18 cellular contexts compared by ENCODE assay signal in the genomic region with DNA sequence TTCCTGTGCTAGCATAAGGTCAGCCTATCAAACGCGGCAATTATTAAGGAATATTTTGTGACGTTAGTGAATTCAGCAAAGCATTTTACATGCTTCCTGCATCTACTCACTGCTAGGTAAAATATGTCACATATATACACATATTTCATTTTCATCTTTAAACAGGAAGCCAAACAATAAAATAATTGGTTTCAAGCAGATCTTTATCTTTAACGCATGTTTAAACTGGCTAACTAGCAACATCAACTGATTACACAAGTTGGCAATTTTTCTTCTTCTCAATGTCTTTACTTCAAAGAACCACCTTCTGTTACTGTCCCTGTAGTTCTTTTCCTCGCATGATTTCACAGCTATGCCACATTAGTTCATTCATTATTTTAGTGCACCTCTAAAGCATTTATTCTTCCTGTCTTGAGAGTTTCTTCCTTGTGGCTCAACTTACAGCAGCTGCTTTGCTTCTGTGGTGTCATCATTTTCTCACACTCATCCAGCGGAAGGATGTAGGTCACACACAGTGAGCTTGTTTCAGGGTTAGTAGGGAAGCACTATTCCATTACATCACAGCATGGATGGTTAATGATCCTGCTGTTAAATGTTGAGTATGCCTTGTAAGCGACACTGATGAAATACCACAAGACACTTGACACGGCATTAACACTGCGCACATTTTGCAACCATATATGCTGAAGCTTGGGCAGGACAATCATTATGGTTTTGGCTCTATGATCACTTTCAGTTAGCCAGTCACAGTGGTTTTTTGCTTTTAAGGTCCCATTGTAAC. TPM values are rescaled to one million over a fixed set of nuclear protein-coding genes. Genes with fewer than 3 reads are reported as not detected.
DNase-seq lines count a peak whose midpoint lies in the region; ATAC-seq and TF ChIP-seq lines count a peak whose summit lies in the region.
"Had no signal": no experiment of that assay in that cellular context is flagged by ENCODE, and none has a peak within 500 bp of the region (broad histone marks: within the 10 kb centered on the region; RNA-seq: fewer than 3 reads in every experiment).

No MANE protein-coding gene starts in this region.

- H3K36me3 ChIP-seq in PC-3 (ENCODE audit: low read depth, low read length), result no peaks in the 10 kb centered on the region
- H3K36me3 ChIP-seq: ascending aorta had no signal

- POLR2A ChIA-PET in PC-3 (lab: Charles Lee; ENCODE audit: unreplicated experiment), result no interaction called here

- H3K79me2 ChIP-seq in PC-3 (ENCODE audit: low read length), result no peaks in the 10 kb centered on the region

- no peak overlapping the region for H3K27ac ChIP-seq in PC-3 (ENCODE audit: low read length)
- H3K27ac ChIP-seq: ascending aorta, dorsolateral prefrontal cortex, skin epidermis had no signal

- no TSS peak for BruUV-seq in PC-3 (replicated peaks; lab: Mats Ljungman, UMichigan)

- CTCF ChIA-PET in PC-3 (lab: Charles Lee), result no interaction called here

- no peaks in the 10 kb centered on the region for H4K20me1 ChIP-seq in PC-3 (ENCODE audit: low read length)

- no peaks in the 10 kb centered on the region for H3K9me2 ChIP-seq in PC-3 (replicated peaks; ENCODE audit: low read length)

- ATAC-seq in PC-3 (peak; percentile 21; the same call in 1 of the 2 replicates), GM21515 (IDR thresholded peaks at IDR 0.05; ENCODE audit: unreplicated experiment) (no peak)
- ATAC-seq: activated CD8-positive, alpha-beta T cell treated with anti-CD3 and anti-CD28 coated beads, Interleukin-2, amount 10 ng/mL, durations not matched to agents 7 days and 5 days; stimulated activated naive CD8-positive, alpha-beta T cell treated with anti-CD3 and anti-CD28 coated beads, Interleukin-15, Interleukin-2, amounts not matched to agents 100 U/mL and 50 U/mL, for 24 hours had no signal

- H2AFZ ChIP-seq in PC-3 (ENCODE audit: low read length), result no peak overlapping the region

- no peaks in the 10 kb centered on the region for H3K27me3 ChIP-seq in PC-3 (ENCODE audit: low read length)
- H3K27me3 ChIP-seq: ascending aorta, dorsolateral prefrontal cortex had no signal

- TF ChIP-seq CTCF in PC-3 (conservative IDR thresholded peaks at IDR 0.05; ENCODE audit: low read depth, low read length), result no peak

- H3K4me2 ChIP-seq in PC-3 (ENCODE audit: low read length), result no peak overlapping the region

- H3F3A ChIP-seq in PC-3 (ENCODE audit: low read length, unreplicated experiment), result no peaks in the 10 kb centered on the region

- no peak overlapping the region for H3K9ac ChIP-seq in PC-3 (ENCODE audit: low read length)

- no peaks in the 10 kb centered on the region; the same call in 1 of the 2 replicates for H3K9me3 ChIP-seq in PC-3 (ENCODE audit: low read length)
- H3K9me3 ChIP-seq: ascending aorta had no signal

- no peaks in the 10 kb centered on the region for H3K4me1 ChIP-seq in PC-3 (ENCODE audit: insufficient read depth, low read length)
- H3K4me1 ChIP-seq: ascending aorta had no signal

- DNase-seq in NOMO-1 treated with DMSO at 0.1 percent for 48 hours (lab: John Stamatoyannopoulos, UW; ENCODE audit: unreplicated experiment) (peak; percentile 46), NOMO-1 treated with dmso at 0.1 percent for 144 hours (lab: John Stamatoyannopoulos, UW; ENCODE audit: unreplicated experiment) (no peak), PC-3 (no peak), iPS-NIHi11 (ENCODE audit: low spot score) (peak; percentile 9), cardiac septum (ENCODE audit: low spot score) (no peak), AML-193 (lab: John Stamatoyannopoulos, UW) (no peak), DMS79 treated with DMSO at 0.1 percent for 48 hours (lab: John Stamatoyannopoulos, UW) (no peak)
- DNase-seq: activated CD8-positive, alpha-beta T cell treated with anti-CD3 and anti-CD28 coated beads, Interleukin-2, amount 10 ng/mL, durations not matched to agents 7 days and 5 days; dorsolateral prefrontal cortex; GOT3; NCI-H2029; nucleus accumbens; stimulated activated naive CD8-positive, alpha-beta T cell treated with anti-CD3 and anti-CD28 coated beads, Interleukin-15, Interleukin-2, amounts not matched to agents 100 U/mL and 50 U/mL, for 24 hours had no signal

- H3K4me3 ChIP-seq in PC-3 (ENCODE audit: low read length), result no peak overlapping the region
- H3K4me3 ChIP-seq: ascending aorta, dorsolateral prefrontal cortex, lung, skin epidermis had no signal

- intact Hi-C loops in PC-3 (cut with micrococcal nuclease) (no loop called here), cardiac septum (cut with DNase I) (no loop called here)

RNA-seq across cellular contexts. Expression of a gene that starts 2.3 kb away (rescaled TPM):
- total RNA-seq in PC-3 (2014; rRNA removed) (0.18 TPM in 1 of 2 replicates, not detected in the other), cardiac septum (0.81 TPM)
- total RNA-seq: activated CD8-positive, alpha-beta T cell treated with anti-CD3 and anti-CD28 coated beads, Interleukin-2, amount 10 ng/mL, durations not matched to agents 7 days and 5 days; activated T-helper 2 cell treated with anti-CD3 and anti-CD28 coated beads, Interferon-gamma antibody, Interleukin-2, Interleukin-4, amounts not matched to agents 10 μg/mL and 5 μg/mL and 100 μg/mL, durations not matched to agents 14 hours and 24 hours and 36 hours; ascending aorta had no signal

Comparison
In these comparisons a context has a peak if more than half of its experiments do, and no peak if none do; other contexts are left out.
1. DNase-seq: peak in NOMO-1 treated with DMSO at 0.1 percent for 48 hours (single experiment) and iPS-NIHi11 (single experiment); none in NOMO-1 treated with dmso at 0.1 percent for 144 hours (single experiment), PC-3 (single experiment), cardiac septum (single experiment), AML-193 (0 of 2) and DMS79 treated with DMSO at 0.1 percent for 48 hours (single experiment).